Comparison of ENCODE assay signal across 1 cellular context in the genomic region with DNA sequence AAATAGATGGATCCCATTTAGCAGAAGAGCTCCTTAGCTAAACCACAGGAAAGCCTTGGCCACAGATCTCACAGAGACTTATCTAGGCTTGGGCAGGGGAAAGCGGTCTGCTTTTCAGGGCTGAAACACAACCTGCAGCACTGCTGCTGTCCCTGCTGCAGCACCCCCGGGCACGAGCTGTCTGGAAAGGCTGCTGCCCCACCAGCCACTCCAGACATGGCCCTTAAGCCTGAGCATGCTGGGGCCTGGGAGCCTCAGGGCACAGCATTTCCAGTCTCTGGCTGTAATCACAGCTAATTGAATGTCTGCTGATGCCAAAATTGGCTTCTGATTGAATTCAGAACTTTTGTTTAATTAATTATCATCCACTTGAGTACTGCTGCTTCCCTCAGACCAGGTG.
TF ChIP-seq lines count a peak whose summit lies in the region.

No MANE protein-coding gene starts in this region.

TF ChIP-seq in GM23338, 12 proteins besides CTCF, POLR2A, EP300 and RAD21 (continued from another document):
- TF ChIP-seq, protein P1, sequence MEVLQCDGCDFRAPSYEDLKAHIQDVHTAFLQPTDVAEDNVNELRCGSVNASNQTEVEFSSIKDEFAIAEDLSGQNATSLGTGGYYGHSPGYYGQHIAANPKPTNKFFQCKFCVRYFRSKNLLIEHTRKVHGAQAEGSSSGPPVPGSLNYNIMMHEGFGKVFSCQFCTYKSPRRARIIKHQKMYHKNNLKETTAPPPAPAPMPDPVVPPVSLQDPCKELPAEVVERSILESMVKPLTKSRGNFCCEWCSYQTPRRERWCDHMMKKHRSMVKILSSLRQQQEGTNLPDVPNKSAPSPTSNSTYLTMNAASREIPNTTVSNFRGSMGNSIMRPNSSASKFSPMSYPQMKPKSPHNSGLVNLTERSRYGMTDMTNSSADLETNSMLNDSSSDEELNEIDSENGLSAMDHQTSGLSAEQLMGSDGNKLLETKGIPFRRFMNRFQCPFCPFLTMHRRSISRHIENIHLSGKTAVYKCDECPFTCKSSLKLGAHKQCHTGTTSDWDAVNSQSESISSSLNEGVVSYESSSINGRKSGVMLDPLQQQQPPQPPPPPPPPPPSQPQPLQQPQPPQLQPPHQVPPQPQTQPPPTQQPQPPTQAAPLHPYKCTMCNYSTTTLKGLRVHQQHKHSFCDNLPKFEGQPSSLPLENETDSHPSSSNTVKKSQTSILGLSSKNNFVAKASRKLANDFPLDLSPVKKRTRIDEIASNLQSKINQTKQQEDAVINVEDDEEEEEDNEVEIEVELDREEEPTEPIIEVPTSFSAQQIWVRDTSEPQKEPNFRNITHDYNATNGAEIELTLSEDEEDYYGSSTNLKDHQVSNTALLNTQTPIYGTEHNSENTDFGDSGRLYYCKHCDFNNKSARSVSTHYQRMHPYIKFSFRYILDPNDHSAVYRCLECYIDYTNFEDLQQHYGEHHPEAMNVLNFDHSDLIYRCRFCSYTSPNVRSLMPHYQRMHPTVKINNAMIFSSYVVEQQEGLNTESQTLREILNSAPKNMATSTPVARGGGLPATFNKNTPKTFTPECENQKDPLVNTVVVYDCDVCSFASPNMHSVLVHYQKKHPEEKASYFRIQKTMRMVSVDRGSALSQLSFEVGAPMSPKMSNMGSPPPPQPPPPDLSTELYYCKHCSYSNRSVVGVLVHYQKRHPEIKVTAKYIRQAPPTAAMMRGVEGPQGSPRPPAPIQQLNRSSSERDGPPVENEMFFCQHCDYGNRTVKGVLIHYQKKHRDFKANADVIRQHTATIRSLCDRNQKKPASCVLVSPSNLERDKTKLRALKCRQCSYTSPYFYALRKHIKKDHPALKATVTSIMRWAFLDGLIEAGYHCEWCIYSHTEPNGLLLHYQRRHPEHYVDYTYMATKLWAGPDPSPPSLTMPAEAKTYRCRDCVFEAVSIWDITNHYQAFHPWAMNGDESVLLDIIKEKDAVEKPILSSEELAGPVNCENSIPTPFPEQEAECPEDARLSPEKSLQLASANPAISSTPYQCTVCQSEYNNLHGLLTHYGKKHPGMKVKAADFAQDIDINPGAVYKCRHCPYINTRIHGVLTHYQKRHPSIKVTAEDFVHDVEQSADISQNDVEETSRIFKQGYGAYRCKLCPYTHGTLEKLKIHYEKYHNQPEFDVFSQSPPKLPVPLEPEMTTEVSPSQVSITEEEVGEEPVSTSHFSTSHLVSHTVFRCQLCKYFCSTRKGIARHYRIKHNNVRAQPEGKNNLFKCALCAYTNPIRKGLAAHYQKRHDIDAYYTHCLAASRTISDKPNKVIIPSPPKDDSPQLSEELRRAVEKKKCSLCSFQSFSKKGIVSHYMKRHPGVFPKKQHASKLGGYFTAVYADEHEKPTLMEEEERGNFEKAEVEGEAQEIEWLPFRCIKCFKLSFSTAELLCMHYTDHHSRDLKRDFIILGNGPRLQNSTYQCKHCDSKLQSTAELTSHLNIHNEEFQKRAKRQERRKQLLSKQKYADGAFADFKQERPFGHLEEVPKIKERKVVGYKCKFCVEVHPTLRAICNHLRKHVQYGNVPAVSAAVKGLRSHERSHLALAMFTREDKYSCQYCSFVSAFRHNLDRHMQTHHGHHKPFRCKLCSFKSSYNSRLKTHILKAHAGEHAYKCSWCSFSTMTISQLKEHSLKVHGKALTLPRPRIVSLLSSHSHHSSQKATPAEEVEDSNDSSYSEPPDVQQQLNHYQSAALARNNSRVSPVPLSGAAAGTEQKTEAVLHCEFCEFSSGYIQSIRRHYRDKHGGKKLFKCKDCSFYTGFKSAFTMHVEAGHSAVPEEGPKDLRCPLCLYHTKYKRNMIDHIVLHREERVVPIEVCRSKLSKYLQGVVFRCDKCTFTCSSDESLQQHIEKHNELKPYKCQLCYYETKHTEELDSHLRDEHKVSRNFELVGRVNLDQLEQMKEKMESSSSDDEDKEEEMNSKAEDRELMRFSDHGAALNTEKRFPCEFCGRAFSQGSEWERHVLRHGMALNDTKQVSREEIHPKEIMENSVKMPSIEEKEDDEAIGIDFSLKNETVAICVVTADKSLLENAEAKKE (CRISPR knock-in tag; IDR thresholded peaks at IDR 0.05) = no peak
TF ChIP-seq in GM23338: peak in this region for 0.
